Comparison of ENCODE assay signal across 7 cellular contexts in genomic region chr4:97279410-97279809, GRCh38.
"Had no signal": no experiment of that assay in that cellular context is flagged by ENCODE, and none has a peak within 500 bp of the region (broad histone marks: within the 10 kb centered on the region; RNA-seq: fewer than 3 reads in every experiment).

No MANE protein-coding gene starts in this region.

- H3K27ac ChIP-seq: HL-60 had no signal

- H3K4me2 ChIP-seq: GM23338 had no signal

- H2AFZ ChIP-seq: GM23338 had no signal

- DNase-seq: H9, HFFc6, KBM-7 had no signal

- H3K4me3 ChIP-seq: GM23338 had no signal

- ATAC-seq: GM23338, HCT116, HepG2 had no signal
